ENCODE assay signal across 9 cellular contexts in the genomic region with DNA sequence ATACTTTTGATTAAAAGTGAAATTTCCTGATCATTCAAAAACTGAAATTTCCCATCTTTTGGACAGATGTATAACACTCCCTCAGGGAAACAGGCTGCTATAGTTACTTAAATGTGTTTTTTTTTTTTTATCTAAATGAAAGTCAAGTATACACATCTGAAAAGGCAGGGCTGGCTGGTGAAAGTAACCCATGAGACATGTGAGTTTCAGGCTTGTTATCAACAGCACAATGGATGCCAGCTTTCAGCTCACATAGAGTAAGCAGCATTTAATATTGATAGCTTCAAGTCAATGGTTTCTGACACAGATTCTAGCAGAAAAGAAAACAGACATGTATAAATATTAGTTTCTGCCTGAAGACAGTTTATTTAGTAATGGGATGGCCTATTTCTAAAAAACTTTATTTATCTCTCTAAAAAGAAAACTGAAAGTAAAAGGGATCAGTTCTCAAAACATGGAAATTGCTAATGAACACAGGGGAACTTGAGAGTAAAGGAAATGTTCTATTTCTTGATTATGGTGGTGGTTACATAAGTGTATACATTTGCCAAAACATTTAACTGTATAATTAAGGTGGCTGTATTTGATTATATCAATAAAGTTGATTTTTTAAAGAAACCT.
A peak's percentile ranks its signal among the peaks of the same experiment; 100 is the strongest.
DNase-seq lines count a peak whose midpoint lies in the region; ATAC-seq and TF ChIP-seq lines count a peak whose summit lies in the region.
"Had no signal": no experiment of that assay in that cellular context is flagged by ENCODE, and none has a peak within 500 bp of the region (broad histone marks: within the 10 kb centered on the region; RNA-seq: fewer than 3 reads in every experiment).

No MANE protein-coding gene starts in this region.

- no peak overlapping the region for H3K4me2 ChIP-seq in GM23248 (ENCODE audit: unreplicated experiment)

- CTCF ChIA-PET in HEK293T (lab: Yijun Ruan, JAX) = interaction anchor here (0.6 kb wide), 1 partner anchor 26 kb away, joined by 3 read pairs; no protein-coding TSS in a partner anchor

- in situ Hi-C loops in GM23248 (cut with MboI) = no loop called here
- in situ Hi-C loops in brain microvascular endothelial cell (cut with HindIII; ENCODE audit: low pct_ligation_motif_present, low sequenced_read_pairs) = no loop called here

- H3K27ac Mint-ChIP-seq in natural killer cell treated with Interleukin-12 subunit alpha and Interleukin-12 subunit beta and Interleukin-15 and Interleukin-18, amount 100 ng/mL, for 72 hours = peak overlapping the region; percentile 38 to 74

- H3K4me3 Mint-ChIP-seq in natural killer cell treated with Interleukin-12 subunit alpha and Interleukin-12 subunit beta and Interleukin-15 and Interleukin-18, amount 100 ng/mL, for 72 hours = peak overlapping the region; percentile 52

- peaks cover 2 to 17% of the 10 kb centered on the region in 2 donors for H3K4me1 Mint-ChIP-seq in natural killer cell treated with Interleukin-12 subunit alpha and Interleukin-12 subunit beta and Interleukin-15 and Interleukin-18, amount 100 ng/mL, for 72 hours (ENCODE audit: low read depth in 2 of 2)

- H3K4me1 ChIP-seq in GM23248 (ENCODE audit: insufficient read depth) = no peaks in the 10 kb centered on the region

- H3K27ac ChIP-seq in GM23248 (no peak overlapping the region), brain microvascular endothelial cell (no peak overlapping the region)

- H2AFZ ChIP-seq in GM23248 = peak overlapping the region; percentile 48

- peaks cover 3% of the 10 kb centered on the region for H3K9me3 ChIP-seq in GM23248 (ENCODE audit: low read depth)

- no peak for DNase-seq in GM23248
- DNase-seq in LHCN-M2 (ENCODE audit: low read depth) = peak; percentile 23
- no peak for DNase-seq in natural killer cell treated with Interleukin-12 subunit alpha and Interleukin-12 subunit beta and Interleukin-15 and Interleukin-18, amount 100 ng/mL, for 72 hours (ENCODE audit: low spot score)
- no peak for DNase-seq in activated CD4-positive, CD25-positive, alpha-beta regulatory T cell (lab: John Stamatoyannopoulos, UW)
- DNase-seq in HEK293T (ENCODE audit: extremely low spot score) = no peak
- no peak for DNase-seq in brain microvascular endothelial cell
- DNase-seq in GF-D8 (lab: John Stamatoyannopoulos, UW) = no peak
- DNase-seq: T1000 had no signal

- peak; percentile 91 for ATAC-seq in GM18868 (IDR thresholded peaks at IDR 0.05; ENCODE audit: unreplicated experiment)
- no peak for ATAC-seq in natural killer cell treated with Interleukin-12 subunit alpha and Interleukin-12 subunit beta and Interleukin-15 and Interleukin-18, amount 100 ng/mL, for 72 hours

- H3K27me3 Mint-ChIP-seq in natural killer cell treated with Interleukin-12 subunit alpha and Interleukin-12 subunit beta and Interleukin-15 and Interleukin-18, amount 100 ng/mL, for 72 hours = peaks cover 0 to 5% of the 10 kb centered on the region in 2 donors

- no peaks in the 10 kb centered on the region for H3K79me2 ChIP-seq in GM23248 (ENCODE audit: insufficient read depth)

- H3K27me3 ChIP-seq in GM23248 (replicated peaks; ENCODE audit: insufficient read depth) = no peaks in the 10 kb centered on the region
- H3K27me3 ChIP-seq in brain microvascular endothelial cell (replicated peaks) = no peaks in the 10 kb centered on the region

- H3K36me3 Mint-ChIP-seq in natural killer cell treated with Interleukin-12 subunit alpha and Interleukin-12 subunit beta and Interleukin-15 and Interleukin-18, amount 100 ng/mL, for 72 hours = no peaks in the 10 kb centered on the region

- H3K4me3 ChIP-seq in GM23248 = 0 out of 2 replicates have a peak overlapping the region, but pooled peaks have one; percentile 6
- H3K4me3 ChIP-seq in brain microvascular endothelial cell (ENCODE audit: low read depth, low read length) = no peak overlapping the region

- POLR2A ChIA-PET in HEK293T (lab: Yijun Ruan, JAX) = no interaction called here

- H4K20me1 ChIP-seq in GM23248 (ENCODE audit: insufficient read depth) = no peaks in the 10 kb centered on the region

- H3K36me3 ChIP-seq in GM23248 (ENCODE audit: low read depth) (no peaks in the 10 kb centered on the region), brain microvascular endothelial cell (replicated peaks) (no peaks in the 10 kb centered on the region)

- no peaks in the 10 kb centered on the region for H3F3A ChIP-seq in GM23248 (ENCODE audit: insufficient read depth)

- H3K9me3 Mint-ChIP-seq in natural killer cell treated with Interleukin-12 subunit alpha and Interleukin-12 subunit beta and Interleukin-15 and Interleukin-18, amount 100 ng/mL, for 72 hours = no peaks in the 10 kb centered on the region

- no peaks in the 10 kb centered on the region for H3K9me2 ChIP-seq in GM23248 (ENCODE audit: insufficient read depth)

- H3K9ac ChIP-seq in GM23248 = 0 out of 2 replicates have a peak overlapping the region, but pooled peaks have one; percentile 22

- TF ChIP-seq CTCF in brain microvascular endothelial cell (IDR thresholded peaks at IDR 0.05; ENCODE audit: low read depth, low read length, missing control alignments) = no peak

TF ChIP-seq in HEK293T, 16 proteins besides CTCF, POLR2A, EP300 and RAD21:
- TF ChIP-seq LEF1 (IDR thresholded peaks at IDR 0.05; ENCODE audit: borderline replicate concordance) = no peak
- TF ChIP-seq FOXK2 (IDR thresholded peaks at IDR 0.05) = no peak
- TF ChIP-seq ARNT (IDR thresholded peaks at IDR 0.05) = no peak
- no peak for TF ChIP-seq CTBP1 (IDR thresholded peaks at IDR 0.05; ENCODE audit: borderline replicate concordance)
- TF ChIP-seq HDGF (IDR thresholded peaks at IDR 0.05; ENCODE audit: borderline replicate concordance) = no peak
- no peak for TF ChIP-seq ELF4 (IDR thresholded peaks at IDR 0.05)
- no peak for TF ChIP-seq PKNOX1 (IDR thresholded peaks at IDR 0.05)
- TF ChIP-seq FOXA1 (IDR thresholded peaks at IDR 0.05) = no peak
- no peak for TF ChIP-seq SUZ12 (IDR thresholded peaks at IDR 0.05)
- TF ChIP-seq NFRKB (IDR thresholded peaks at IDR 0.05) = no peak
- TF ChIP-seq SP1 (IDR thresholded peaks at IDR 0.05) = no peak
- TF ChIP-seq TARDBP (IDR thresholded peaks at IDR 0.05) = no peak
- TF ChIP-seq FOXM1 (IDR thresholded peaks at IDR 0.05; ENCODE audit: borderline replicate concordance) = no peak
- no peak for TF ChIP-seq L3MBTL2 (conservative IDR thresholded peaks at IDR 0.05)
